ENCODE assay signal across 9 cellular contexts in the genomic region with DNA sequence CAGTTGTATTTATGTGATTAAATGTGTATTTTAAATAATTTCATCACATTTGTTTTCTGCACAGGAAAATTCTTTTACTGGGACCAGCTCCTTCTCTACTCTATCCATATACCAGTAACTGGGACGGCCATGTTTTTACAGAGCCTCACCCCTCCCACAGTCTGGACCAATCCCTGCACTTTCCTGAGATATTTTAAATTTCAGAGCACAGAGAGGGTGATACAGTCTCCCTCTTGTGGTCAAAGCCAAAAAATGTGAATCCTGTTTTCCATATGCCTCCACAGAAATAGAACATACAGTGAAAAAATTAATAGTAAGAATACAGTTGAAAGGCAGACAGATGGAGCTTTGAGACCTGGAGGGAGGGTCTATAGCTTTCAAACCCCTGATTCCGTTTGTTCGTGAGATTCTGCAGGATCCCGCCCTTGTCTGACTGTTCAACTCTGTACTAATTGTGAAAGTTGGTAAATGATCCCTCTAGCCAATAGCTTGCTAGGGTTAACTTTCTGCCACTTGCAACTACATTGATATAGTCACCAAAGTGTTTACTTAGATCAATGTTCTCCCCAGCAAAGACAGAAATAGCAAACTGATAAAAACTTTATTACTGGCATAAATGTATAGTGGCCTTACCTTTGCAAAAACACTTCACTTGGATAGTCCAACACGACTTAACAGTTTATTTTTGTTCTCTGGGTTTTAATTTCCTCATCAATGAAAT.
DNase-seq lines count a peak whose midpoint lies in the region; ATAC-seq, FAIRE-seq and TF ChIP-seq lines count a peak whose summit lies in the region.
"Had no signal": no experiment of that assay in that cellular context is flagged by ENCODE, and none has a peak within 500 bp of the region (broad histone marks: within the 10 kb centered on the region; RNA-seq: fewer than 3 reads in every experiment).

No MANE protein-coding gene starts in this region.

- H3K9me3 ChIP-seq in SU-DHL-6 (ENCODE audit: insufficient read depth, low read length) = no peaks in the 10 kb centered on the region

- no peak for FAIRE-seq in H54 (lab: Jason Lieb, UNC)
- FAIRE-seq: frontal cortex had no signal

- no peak overlapping the region for H3K4me3 ChIP-seq in SU-DHL-6 (ENCODE audit: insufficient read depth, low read length, poor library complexity, severe bottlenecking)

- no peaks in the 10 kb centered on the region for H3K27me3 Mint-ChIP-seq in natural killer cell treated with Interleukin-12 subunit alpha and Interleukin-12 subunit beta and Interleukin-15 and Interleukin-18, amount 100 ng/mL, for 72 hours

- no peak overlapping the region for H2AFZ ChIP-seq in SU-DHL-6 (ENCODE audit: low read depth, low read length, severe bottlenecking)

- no peaks in the 10 kb centered on the region for H3K36me3 ChIP-seq in SU-DHL-6 (ENCODE audit: low read length)

- H3K27me3 ChIP-seq in SU-DHL-6 (ENCODE audit: low read length) = no peaks in the 10 kb centered on the region

- no peaks in the 10 kb centered on the region for H3K9me2 ChIP-seq in SU-DHL-6 (replicated peaks; ENCODE audit: insufficient read depth, low read length)

- TF ChIP-seq CTCF in C4-2B (conservative IDR thresholded peaks at IDR 0.05) = peak; percentile 62
- peak; percentile 26 for TF ChIP-seq CTCF in SU-DHL-6 (IDR thresholded peaks at IDR 0.05; ENCODE audit: insufficient read depth, low read length, poor library complexity, severe bottlenecking)

- H4K20me1 ChIP-seq in SU-DHL-6 (ENCODE audit: low read depth, low read length) = no peaks in the 10 kb centered on the region

- H3K9me3 Mint-ChIP-seq in natural killer cell treated with Interleukin-12 subunit alpha and Interleukin-12 subunit beta and Interleukin-15 and Interleukin-18, amount 100 ng/mL, for 72 hours = no peaks in the 10 kb centered on the region

- no peak overlapping the region for H3K27ac Mint-ChIP-seq in natural killer cell treated with Interleukin-12 subunit alpha and Interleukin-12 subunit beta and Interleukin-15 and Interleukin-18, amount 100 ng/mL, for 72 hours

- H3K4me1 Mint-ChIP-seq in natural killer cell treated with Interleukin-12 subunit alpha and Interleukin-12 subunit beta and Interleukin-15 and Interleukin-18, amount 100 ng/mL, for 72 hours (ENCODE audit: low read depth in 2 of 2) = no peaks in the 10 kb centered on the region

- no peak overlapping the region for H3K4me3 Mint-ChIP-seq in natural killer cell treated with Interleukin-12 subunit alpha and Interleukin-12 subunit beta and Interleukin-15 and Interleukin-18, amount 100 ng/mL, for 72 hours

- no peak overlapping the region for H3K9ac ChIP-seq in SU-DHL-6 (ENCODE audit: low read length)

- H3K79me2 ChIP-seq in SU-DHL-6 (ENCODE audit: insufficient read depth, low read length) = no peaks in the 10 kb centered on the region

- H3K27ac ChIP-seq in C4-2B (no peak overlapping the region), SU-DHL-6 (ENCODE audit: low read depth, low read length) (no peak overlapping the region)

- TF ChIP-seq POLR2A in H54 (IDR thresholded peaks at IDR 0.05; ENCODE audit: low read depth, low read length) = no peak

- no peaks in the 10 kb centered on the region for H3F3A ChIP-seq in SU-DHL-6 (ENCODE audit: insufficient read depth)

- DNase-seq in H54 (ENCODE audit: insufficient read length, low spot score) (peak; percentile 14), iris pigment epithelial cell (ENCODE audit: low read depth) (peak; percentile 31), GOT3 (lab: John Stamatoyannopoulos, UW) (no peak), NK-92 (lab: John Stamatoyannopoulos, UW; ENCODE audit: unreplicated experiment) (no peak)
- DNase-seq in natural killer cell treated with Interleukin-12 subunit alpha and Interleukin-12 subunit beta and Interleukin-15 and Interleukin-18, amount 100 ng/mL, for 72 hours (ENCODE audit: low spot score) = no peak
- no peak for DNase-seq in stimulated activated CD4-positive, alpha-beta T cell treated with anti-CD3 and anti-CD28 coated beads, Interleukin-4, amount 100 ng/mL, for 1 hour

- H3K36me3 Mint-ChIP-seq in natural killer cell treated with Interleukin-12 subunit alpha and Interleukin-12 subunit beta and Interleukin-15 and Interleukin-18, amount 100 ng/mL, for 72 hours = no peaks in the 10 kb centered on the region

- ATAC-seq in natural killer cell treated with Interleukin-12 subunit alpha and Interleukin-12 subunit beta and Interleukin-15 and Interleukin-18, amount 100 ng/mL, for 72 hours = no peak

- H3K4me2 ChIP-seq in SU-DHL-6 (ENCODE audit: low read depth, low read length, poor library complexity, severe bottlenecking) = no peak overlapping the region

Comparison
In these comparisons a context has a peak if more than half of its experiments do, and no peak if none do; other contexts are left out.
1. DNase-seq: peak in H54 (single experiment) and iris pigment epithelial cell (single experiment); none in natural killer cell treated with Interleukin-12 subunit alpha and Interleukin-12 subunit beta and Interleukin-15 and Interleukin-18, amount 100 ng/mL, for 72 hours (single experiment), GOT3 (single experiment), NK-92 (single experiment) and stimulated activated CD4-positive, alpha-beta T cell treated with anti-CD3 and anti-CD28 coated beads, Interleukin-4, amount 100 ng/mL, for 1 hour (single experiment).